ENCODE assay signal across 15 cellular contexts in genomic region chr10:24349379-24350110, GRCh38.
DNase-seq lines count a peak whose midpoint lies in the region; ATAC-seq lines count a peak whose summit lies in the region.
"Had no signal": no experiment of that assay in that cellular context is flagged by ENCODE, and none has a peak within 500 bp of the region (broad histone marks: within the 10 kb centered on the region; RNA-seq: fewer than 3 reads in every experiment).

No MANE protein-coding gene starts in this region.

- H3K27me3 ChIP-seq in adipocyte (replicated peaks; ENCODE audit: control insufficient read depth, insufficient read depth, low read length) (no peaks in the 10 kb centered on the region), subcutaneous abdominal adipose tissue (ENCODE audit: control insufficient read depth in 5 of 5, insufficient read depth in 4 of 5, low read length in 5 of 5) (no peaks in the 10 kb centered on the region)
- H3K27me3 ChIP-seq: SJSA1, tibial artery had no signal

- no peaks in the 10 kb centered on the region for H3K36me3 ChIP-seq in adipocyte (ENCODE audit: control insufficient read depth, insufficient read depth, low read length, severe bottlenecking)
- H3K36me3 ChIP-seq in subcutaneous abdominal adipose tissue (ENCODE audit: control insufficient read depth in 5 of 5, insufficient read depth in 5 of 5, low read length in 5 of 5): no peaks in the 10 kb centered on the region
- H3K36me3 ChIP-seq: SJSA1, tibial artery had no signal

- DNase-seq in Right ventricle myocardium superior (no peak), Right ventricle myocardium inferior (ENCODE audit: missing footprints) (no peak), adipocyte (ENCODE audit: low read depth) (peak; percentile 37), fibroblast of the conjunctiva (ENCODE audit: low read depth) (peak; percentile 63), NCI-H1694 treated with DMSO at 0.1 percent for 48 hours (lab: John Stamatoyannopoulos, UW) (no peak), NCI-H526 (lab: John Stamatoyannopoulos, UW) (no peak), SIG-M5 treated with dmso at 0.1 percent for 504 hours (lab: John Stamatoyannopoulos, UW; ENCODE audit: unreplicated experiment) (no peak)
- DNase-seq: kidney, natural killer cell, small intestine, tibial artery had no signal

- peaks cover 56% of the 10 kb centered on the region for H3K4me1 ChIP-seq in adipocyte (ENCODE audit: control insufficient read depth, insufficient read depth, low read length)
- H3K4me1 ChIP-seq in subcutaneous abdominal adipose tissue (ENCODE audit: control insufficient read depth in 5 of 5, insufficient read depth in 5 of 5, low read length in 5 of 5): peaks cover 0 to 54% (median 36%) of the 10 kb centered on the region in 5 donors
- H3K4me1 ChIP-seq: SJSA1 had no signal

- H3K9ac ChIP-seq in adipocyte (ENCODE audit: low read length) (peak overlapping the region; percentile 71), subcutaneous abdominal adipose tissue (ENCODE audit: low read length in 5 of 5) (no peak overlapping the region)

- H3K9me3 ChIP-seq in adipocyte (ENCODE audit: control insufficient read depth, low read length) (no peaks in the 10 kb centered on the region), subcutaneous abdominal adipose tissue (ENCODE audit: control insufficient read depth in 5 of 5, low read length in 5 of 5) (no peaks in the 10 kb centered on the region)
- H3K9me3 ChIP-seq: SJSA1, tibial artery had no signal

- peak overlapping the region; percentile 66 for H3K27ac ChIP-seq in subcutaneous abdominal adipose tissue (ENCODE audit: low read depth, low read length)
- H3K27ac ChIP-seq: 22Rv1, SJSA1, tibial artery had no signal

- intact Hi-C loops in Right ventricle myocardium superior (cut with DNase I): no loop called here
- intact Hi-C loops in Right ventricle myocardium inferior (cut with DNase I): no loop called here

- peak; percentile 43 for ATAC-seq in Right ventricle myocardium superior (ENCODE audit: poor library complexity)
- no peak for ATAC-seq in Right ventricle myocardium inferior
- ATAC-seq: activated CD4-positive, CD25-positive, alpha-beta regulatory T cell treated with anti-CD3 and anti-CD28 coated beads, Interleukin-2, amount 50 U/mL, for 24 hours; natural killer cell had no signal

- peak overlapping the region; percentile 49 for H3K4me3 ChIP-seq in adipocyte (ENCODE audit: low read length)
- H3K4me3 ChIP-seq in subcutaneous abdominal adipose tissue (ENCODE audit: low read depth in 1 of 5, low read length in 5 of 5): no peak overlapping the region
- H3K4me3 ChIP-seq: SJSA1, tibial artery had no signal

Comparison
In these comparisons a context has a peak if more than half of its experiments do, and no peak if none do; other contexts are left out.
1. DNase-seq: peak in adipocyte (single experiment) and fibroblast of the conjunctiva (single experiment); none in Right ventricle myocardium superior (single experiment), Right ventricle myocardium inferior (single experiment), NCI-H1694 treated with DMSO at 0.1 percent for 48 hours (single experiment), NCI-H526 (0 of 2) and SIG-M5 treated with dmso at 0.1 percent for 504 hours (single experiment).